In the genomic region with DNA sequence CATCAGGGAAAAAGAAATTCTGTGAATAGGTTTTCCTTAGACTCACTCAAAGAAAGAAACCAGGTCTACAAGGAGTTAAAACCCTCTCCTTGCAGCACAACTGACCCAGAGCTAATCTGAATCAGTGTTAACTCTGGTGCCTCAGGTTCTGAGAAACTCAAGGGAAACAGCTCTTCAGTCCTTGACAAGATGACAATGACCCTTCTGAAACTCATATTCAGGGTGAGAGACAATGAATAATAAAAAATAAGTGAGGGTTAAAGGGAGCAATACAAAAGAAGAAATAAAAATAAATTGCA, we compare ENCODE assay signal across 15 cellular contexts.
DNase-seq lines count a peak whose midpoint lies in the region; ATAC-seq and TF ChIP-seq lines count a peak whose summit lies in the region.
"Had no signal": no experiment of that assay in that cellular context is flagged by ENCODE, and none has a peak within 500 bp of the region (broad histone marks: within the 10 kb centered on the region; RNA-seq: fewer than 3 reads in every experiment).

No MANE protein-coding gene starts in this region.

- no peak overlapping the region for H2BK12ac ChIP-seq in neuronal stem cell (ENCODE audit: low read length)

- peaks cover 2% of the 10 kb centered on the region for H3K27me3 Mint-ChIP-seq in glutamatergic neuron (ENCODE audit: unreplicated experiment)
- H3K27me3 Mint-ChIP-seq: B cell; CD4-positive, alpha-beta T cell had no signal

- H3K36me3 Mint-ChIP-seq in glutamatergic neuron (ENCODE audit: unreplicated experiment): no peaks in the 10 kb centered on the region

- no peaks in the 10 kb centered on the region for H3K79me1 ChIP-seq in neuronal stem cell (ENCODE audit: low read depth, low read length)

- peaks cover 18% of the 10 kb centered on the region for H3K4me1 Mint-ChIP-seq in glutamatergic neuron (ENCODE audit: low read depth, unreplicated experiment)
- H3K4me1 Mint-ChIP-seq: B cell had no signal

- 0 out of 2 replicates have a peak, but pooled peaks cover 3% of the 10 kb centered on the region for H3F3A ChIP-seq in MM.1S (ENCODE audit: insufficient read depth, low read length)

- no peak for ATAC-seq in HG03025 (IDR thresholded peaks at IDR 0.05; ENCODE audit: low FRiP score, unreplicated experiment)
- no peak for ATAC-seq in right cardiac atrium

- no peak for TF ChIP-seq CTCF in MM.1S (IDR thresholded peaks at IDR 0.05; ENCODE audit: low read length)
- no peak for TF ChIP-seq CTCF in WERI-Rb-1 (IDR thresholded peaks at IDR 0.05; ENCODE audit: low read depth, low read length)
- no peak for TF ChIP-seq CTCF in glutamatergic neuron (IDR thresholded peaks at IDR 0.05; ENCODE audit: partially characterized antibody, unreplicated experiment)

- no peak overlapping the region for H4K91ac ChIP-seq in neuronal stem cell (ENCODE audit: low read depth, low read length, poor library complexity)

- H3K4me2 ChIP-seq in MM.1S (ENCODE audit: low read depth, low read length): peak overlapping the region; percentile 49
- H3K4me2 ChIP-seq in neuronal stem cell (ENCODE audit: insufficient read depth, low read length, poor library complexity, severe bottlenecking): no peak overlapping the region

- no peak overlapping the region for H3K4me3 ChIP-seq in MM.1S (ENCODE audit: low read length)
- no peak overlapping the region for H3K4me3 ChIP-seq in WERI-Rb-1 (ENCODE audit: low read depth, low read length)
- H3K4me3 ChIP-seq in neuronal stem cell (ENCODE audit: low read length in 2 of 2): no peak overlapping the region
- H3K4me3 ChIP-seq in right cardiac atrium (ENCODE audit: low read length): no peak overlapping the region
- H3K4me3 ChIP-seq: HAP-1 had no signal

- H3K9me3 ChIP-seq in MM.1S (replicated peaks; ENCODE audit: insufficient read depth, low read length): no peaks in the 10 kb centered on the region
- no peaks in the 10 kb centered on the region for H3K9me3 ChIP-seq in WERI-Rb-1 (ENCODE audit: severe bottlenecking)
- H3K9me3 ChIP-seq in neuronal stem cell (replicated peaks in 1 of 2; ENCODE audit: control insufficient read depth in 2 of 2, insufficient read depth in 1 of 2, low read depth in 1 of 2, low read length in 2 of 2): no peaks in the 10 kb centered on the region
- no peaks in the 10 kb centered on the region for H3K9me3 ChIP-seq in right cardiac atrium (ENCODE audit: control insufficient read depth, low read length)
- H3K9me3 ChIP-seq: Caco-2, HAP-1 had no signal

- no peak overlapping the region for H3K23ac ChIP-seq in neuronal stem cell (ENCODE audit: low read depth, low read length, poor library complexity)

- H3K9me3 Mint-ChIP-seq in glutamatergic neuron (ENCODE audit: unreplicated experiment): peaks cover 3% of the 10 kb centered on the region

- H3K27ac ChIP-seq in MM.1S (ENCODE audit: low read length): peak overlapping the region; percentile 44; the same call in 1 of the 2 replicates
- H3K27ac ChIP-seq in WERI-Rb-1: peak overlapping the region; percentile 9; the same call in 1 of the 2 replicates
- peak overlapping the region; percentile 31 for H3K27ac ChIP-seq in neuronal stem cell (replicated peaks; ENCODE audit: low read length)
- no peak overlapping the region for H3K27ac ChIP-seq in right cardiac atrium (ENCODE audit: low read length)
- H3K27ac ChIP-seq: C4-2B, HL-60 had no signal

- no peak overlapping the region for H3K4me3 Mint-ChIP-seq in glutamatergic neuron (ENCODE audit: unreplicated experiment)
- H3K4me3 Mint-ChIP-seq: B cell; CD4-positive, alpha-beta T cell had no signal

- H4K8ac ChIP-seq in neuronal stem cell (ENCODE audit: low read depth, low read length): no peak overlapping the region

- H2BK5ac ChIP-seq in neuronal stem cell (ENCODE audit: low read length): no peak overlapping the region

- no peak overlapping the region for H3K18ac ChIP-seq in neuronal stem cell (ENCODE audit: low read length)

- H2AFZ ChIP-seq in MM.1S (ENCODE audit: low read length): 0 out of 2 replicates have a peak overlapping the region, but pooled peaks have one; percentile 41
- H2AFZ ChIP-seq in neuronal stem cell (ENCODE audit: low read length): peak overlapping the region; percentile 55

- H3K9ac ChIP-seq in MM.1S (ENCODE audit: low read length): no peak overlapping the region
- H3K9ac ChIP-seq in neuronal stem cell (ENCODE audit: low read depth, low read length, poor library complexity): no peak overlapping the region

- H3K79me2 ChIP-seq in MM.1S (ENCODE audit: low read length): no peaks in the 10 kb centered on the region

- H3K27me3 ChIP-seq in MM.1S (replicated peaks; ENCODE audit: insufficient read depth, low read length) (no peaks in the 10 kb centered on the region), WERI-Rb-1 (ENCODE audit: insufficient read depth, low read depth, severe bottlenecking) (no peaks in the 10 kb centered on the region), neuronal stem cell (ENCODE audit: control insufficient read depth in 3 of 3, insufficient read depth in 3 of 3, low read depth in 1 of 3, low read length in 3 of 3) (no peaks in the 10 kb centered on the region), right cardiac atrium (ENCODE audit: control insufficient read depth, insufficient read depth) (no peaks in the 10 kb centered on the region)

- H2BK15ac ChIP-seq in neuronal stem cell (ENCODE audit: low read length): no peak overlapping the region

- no peaks in the 10 kb centered on the region for H4K20me1 ChIP-seq in MM.1S (ENCODE audit: insufficient read depth, low read length)

- peak overlapping the region; percentile 17 for H3K27ac Mint-ChIP-seq in glutamatergic neuron (ENCODE audit: unreplicated experiment)
- H3K27ac Mint-ChIP-seq: B cell; CD4-positive, alpha-beta T cell had no signal

- H2BK120ac ChIP-seq in neuronal stem cell (ENCODE audit: low read depth, low read length): no peak overlapping the region

- DNase-seq in MM.1S (peak; percentile 22), WERI-Rb-1 (no peak), glutamatergic neuron (no peak), neuronal stem cell (ENCODE audit: low spot score) (no peak), NCI-H2107 (lab: John Stamatoyannopoulos, UW) (no peak), NCI-H1436 (lab: John Stamatoyannopoulos, UW) (no peak), right cardiac atrium (no peak)
- DNase-seq: Caco-2; CD4-positive, alpha-beta T cell; GOT3 had no signal

- H3K9me2 ChIP-seq in MM.1S (replicated peaks; ENCODE audit: insufficient read depth, low read length): no peaks in the 10 kb centered on the region

- H3K4me1 ChIP-seq in MM.1S (ENCODE audit: low read length) (peaks cover 19% of the 10 kb centered on the region), neuronal stem cell (ENCODE audit: control insufficient read depth in 2 of 2, insufficient read depth in 1 of 2, low read depth in 1 of 2, low read length in 2 of 2) (peaks cover 0 to 20% of the 10 kb centered on the region in 2 donors), right cardiac atrium (ENCODE audit: control insufficient read depth, insufficient read depth, low read length) (no peaks in the 10 kb centered on the region)
- H3K4me1 ChIP-seq: Caco-2 had no signal

- H2AK5ac ChIP-seq in neuronal stem cell (ENCODE audit: low read depth, low read length): no peak overlapping the region

- no peak overlapping the region for H3K4ac ChIP-seq in neuronal stem cell (ENCODE audit: low read length)

- intact Hi-C loops in right cardiac atrium (cut with DNase I): no loop called here

- H3K36me3 ChIP-seq in MM.1S (replicated peaks; ENCODE audit: insufficient read depth, low read length): no peaks in the 10 kb centered on the region
- no peaks in the 10 kb centered on the region for H3K36me3 ChIP-seq in WERI-Rb-1
- no peaks in the 10 kb centered on the region for H3K36me3 ChIP-seq in neuronal stem cell (replicated peaks in 1 of 2; ENCODE audit: control insufficient read depth in 2 of 2, insufficient read depth in 2 of 2, low read length in 2 of 2)
- H3K36me3 ChIP-seq: HAP-1 had no signal

- no peak overlapping the region for H3K14ac ChIP-seq in neuronal stem cell (ENCODE audit: low read length)
